In genomic region chr2:159817278-159817677, GRCh38 we compare ENCODE assay signal across 1 cellular context.
TF ChIP-seq lines count a peak whose summit lies in the region.

No MANE protein-coding gene starts in this region.

TF ChIP-seq in GM23338, 12 proteins besides CTCF, POLR2A, EP300 and RAD21 (continued from another document):
- TF ChIP-seq ETS1 (IDR thresholded peaks at IDR 0.05) = no peak
- no peak for TF ChIP-seq REST (IDR thresholded peaks at IDR 0.05; ENCODE audit: unreplicated experiment)
